In the genomic region with DNA sequence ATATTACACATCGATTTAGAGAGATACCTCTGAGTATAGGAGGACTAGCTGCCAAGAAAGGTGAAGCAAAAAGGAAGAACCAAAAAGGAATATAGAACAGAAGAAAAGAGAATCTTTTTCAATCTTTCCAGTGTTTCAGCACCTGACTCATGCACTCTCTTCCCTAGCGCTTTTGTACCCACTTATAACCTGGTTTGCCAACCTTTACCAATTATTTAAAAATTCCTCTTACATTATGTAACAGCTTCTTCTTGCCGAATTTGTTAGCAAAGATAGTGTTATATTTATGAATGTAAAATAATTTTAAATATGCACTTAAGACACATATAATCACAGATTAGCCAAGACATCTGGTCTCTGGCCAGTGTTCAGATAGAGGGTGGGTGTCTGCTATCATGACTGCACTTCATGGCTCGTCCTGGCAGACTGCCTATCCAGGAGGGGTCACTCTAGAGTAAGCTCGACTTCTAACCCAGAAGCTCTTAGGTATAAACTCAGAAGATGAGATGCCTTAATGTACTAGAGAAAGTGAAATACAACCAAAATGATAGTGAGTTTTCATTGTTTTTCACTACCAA, we compare ENCODE assay signal across 9 cellular contexts.
DNase-seq lines count a peak whose midpoint lies in the region; ATAC-seq, FAIRE-seq and TF ChIP-seq lines count a peak whose summit lies in the region.
"Had no signal": no experiment of that assay in that cellular context is flagged by ENCODE, and none has a peak within 500 bp of the region (broad histone marks: within the 10 kb centered on the region; RNA-seq: fewer than 3 reads in every experiment).

No MANE protein-coding gene starts in this region.

- no peak for FAIRE-seq in endothelial cell of umbilical vein (lab: Jason Lieb, UNC)
- FAIRE-seq: A204.1 had no signal

- no peak overlapping the region for H2AFZ ChIP-seq in endothelial cell of umbilical vein (ENCODE audit: low read depth, low read length)

- ATAC-seq in HG02759 (IDR thresholded peaks at IDR 0.05; ENCODE audit: unreplicated experiment) (no peak), HG02763 (IDR thresholded peaks at IDR 0.05; ENCODE audit: unreplicated experiment) (no peak)

- no peaks in the 10 kb centered on the region for H3K9me1 ChIP-seq in endothelial cell of umbilical vein (replicated peaks; ENCODE audit: control insufficient read depth, extremely low read depth, insufficient read depth, low read length)

- CTCF ChIA-PET in endothelial cell of umbilical vein (lab: Charles Lee) = interaction anchor here (0.5 to 1.4 kb wide), 3 partner anchors 16 to 20 kb away, joined by 3 to 11 read pairs (median 4); no protein-coding TSS in a partner anchor

- H3K9me3 ChIP-seq in endothelial cell of umbilical vein (replicated peaks; ENCODE audit: control insufficient read depth, insufficient read depth, low read length) = no peaks in the 10 kb centered on the region
- no peaks in the 10 kb centered on the region for H3K9me3 ChIP-seq in ovary

- no peaks in the 10 kb centered on the region for H3K36me3 ChIP-seq in endothelial cell of umbilical vein (ENCODE audit: control insufficient read depth in 2 of 2, extremely low read depth in 1 of 2, insufficient read depth in 2 of 2, low read length in 2 of 2)
- H3K36me3 ChIP-seq in ovary = no peaks in the 10 kb centered on the region

- TF ChIP-seq CTCF in endothelial cell of umbilical vein (IDR thresholded peaks at IDR 0.05; ENCODE audit: extremely low read depth in 1 of 2, insufficient read depth in 1 of 2, low read depth in 1 of 2, low read length in 2 of 2) (peak; percentile 10 to 15), ovary (IDR thresholded peaks at IDR 0.05) (no peak)

- WGBS in ovary, 3 donors = 32 to 34% (median 34%) methylated on average over 5 of the region's 5 CpGs

- intact Hi-C loops in endothelial cell of umbilical vein (cut with micrococcal nuclease) = no loop called here
- intact Hi-C loops in ovary (cut with DNase I) = no loop called here

- no peak overlapping the region for H3K4me2 ChIP-seq in endothelial cell of umbilical vein (ENCODE audit: insufficient read depth, low read length)

- TF ChIP-seq POLR2A in endothelial cell of umbilical vein (IDR thresholded peaks at IDR 0.05; ENCODE audit: low read depth, low read length) (no peak), ovary (IDR thresholded peaks at IDR 0.05) (no peak)

- no peaks in the 10 kb centered on the region for H3K4me1 ChIP-seq in endothelial cell of umbilical vein (ENCODE audit: control insufficient read depth, extremely low read depth, insufficient read depth, low read length)
- H3K4me1 ChIP-seq in ovary (ENCODE audit: insufficient read depth) = no peaks in the 10 kb centered on the region

- no peaks in the 10 kb centered on the region for H3K79me2 ChIP-seq in endothelial cell of umbilical vein (ENCODE audit: control insufficient read depth, insufficient read depth, low read length)

- H3K27me3 ChIP-seq in endothelial cell of umbilical vein (ENCODE audit: control insufficient read depth in 2 of 2, insufficient read depth in 2 of 2, low read length in 2 of 2) (no peaks in the 10 kb centered on the region), ovary (no peaks in the 10 kb centered on the region)

- H3K9ac ChIP-seq in endothelial cell of umbilical vein (replicated peaks; ENCODE audit: extremely low read depth, insufficient read depth, low read length) = no peak overlapping the region

- dilution Hi-C loops in endothelial cell of umbilical vein (cut with MboI; ENCODE audit: extremely low pct_ligation_motif_present, low sequenced_read_pairs) = no loop called here

- H4K20me1 ChIP-seq in endothelial cell of umbilical vein (replicated peaks; ENCODE audit: control insufficient read depth, extremely low read depth, insufficient read depth, low read length) = no peaks in the 10 kb centered on the region

- POLR2A ChIA-PET in endothelial cell of umbilical vein (lab: Charles Lee) = no interaction called here

- H3K4me3 ChIP-seq in endothelial cell of umbilical vein (replicated peaks in 1 of 3; ENCODE audit: insufficient read depth in 1 of 3, low read depth in 1 of 3, low read length in 3 of 3) (no peak overlapping the region), ovary (no peak overlapping the region)

- DNase-seq in DMS 273 (lab: John Stamatoyannopoulos, UW; ENCODE audit: unreplicated experiment) (peak; percentile 86), DMS 273 treated with DMSO at 0.1 percent for 48 hours (lab: John Stamatoyannopoulos, UW) (no peak), NAMALWA (ENCODE audit: low spot score) (peak; percentile 52), endothelial cell of umbilical vein (ENCODE audit: low read depth, low spot score) (peak; percentile 19), ovary (peak in 4 of 5 donors; percentile 22 to 57 (median 44)), GM19238 (ENCODE audit: insufficient read length, low spot score) (no peak)

- no TSS peak for BruUV-seq in endothelial cell of umbilical vein (replicated peaks; lab: Mats Ljungman, UMichigan)

- no peak overlapping the region for H3K27ac ChIP-seq in endothelial cell of umbilical vein (ENCODE audit: insufficient read depth, low read depth, low read length)
- H3K27ac ChIP-seq in ovary = no peak overlapping the region

- no peak for TF ChIP-seq EP300 in ovary (IDR thresholded peaks at IDR 0.05)

TF ChIP-seq in endothelial cell of umbilical vein, 7 proteins besides CTCF, POLR2A, EP300 and RAD21:
- TF ChIP-seq MYC (IDR thresholded peaks at IDR 0.05; ENCODE audit: low read depth, low read length) (no peak), POLR2AphosphoS5 (IDR thresholded peaks at IDR 0.05; ENCODE audit: insufficient read depth, low read depth, low read length) (no peak), EZH2 (IDR thresholded peaks at IDR 0.05; ENCODE audit: borderline replicate concordance, low read depth, low read length, severe bottlenecking) (no peak), FOS (IDR thresholded peaks at IDR 0.05; ENCODE audit: borderline replicate concordance, insufficient read depth, low read length) (no peak)
- TF ChIP-seq, protein P1, sequence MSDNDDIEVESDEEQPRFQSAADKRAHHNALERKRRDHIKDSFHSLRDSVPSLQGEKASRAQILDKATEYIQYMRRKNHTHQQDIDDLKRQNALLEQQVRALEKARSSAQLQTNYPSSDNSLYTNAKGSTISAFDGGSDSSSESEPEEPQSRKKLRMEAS (IDR thresholded peaks at IDR 0.05; ENCODE audit: insufficient read depth, insufficient read length) = no peak
TF ChIP-seq in endothelial cell of umbilical vein: peak in this region for 0.

Comparison
In these comparisons a context has a peak if more than half of its experiments do, and no peak if none do; other contexts are left out.
1. DNase-seq: peak in DMS 273 (single experiment), NAMALWA (single experiment), endothelial cell of umbilical vein (single experiment) and ovary (4 of 5); none in DMS 273 treated with DMSO at 0.1 percent for 48 hours (single experiment) and GM19238 (single experiment).
2. CTCF ChIP-seq: peak in endothelial cell of umbilical vein (2 of 2); none in ovary (0 of 3).